8 cellular contexts compared by ENCODE assay signal in the genomic region with DNA sequence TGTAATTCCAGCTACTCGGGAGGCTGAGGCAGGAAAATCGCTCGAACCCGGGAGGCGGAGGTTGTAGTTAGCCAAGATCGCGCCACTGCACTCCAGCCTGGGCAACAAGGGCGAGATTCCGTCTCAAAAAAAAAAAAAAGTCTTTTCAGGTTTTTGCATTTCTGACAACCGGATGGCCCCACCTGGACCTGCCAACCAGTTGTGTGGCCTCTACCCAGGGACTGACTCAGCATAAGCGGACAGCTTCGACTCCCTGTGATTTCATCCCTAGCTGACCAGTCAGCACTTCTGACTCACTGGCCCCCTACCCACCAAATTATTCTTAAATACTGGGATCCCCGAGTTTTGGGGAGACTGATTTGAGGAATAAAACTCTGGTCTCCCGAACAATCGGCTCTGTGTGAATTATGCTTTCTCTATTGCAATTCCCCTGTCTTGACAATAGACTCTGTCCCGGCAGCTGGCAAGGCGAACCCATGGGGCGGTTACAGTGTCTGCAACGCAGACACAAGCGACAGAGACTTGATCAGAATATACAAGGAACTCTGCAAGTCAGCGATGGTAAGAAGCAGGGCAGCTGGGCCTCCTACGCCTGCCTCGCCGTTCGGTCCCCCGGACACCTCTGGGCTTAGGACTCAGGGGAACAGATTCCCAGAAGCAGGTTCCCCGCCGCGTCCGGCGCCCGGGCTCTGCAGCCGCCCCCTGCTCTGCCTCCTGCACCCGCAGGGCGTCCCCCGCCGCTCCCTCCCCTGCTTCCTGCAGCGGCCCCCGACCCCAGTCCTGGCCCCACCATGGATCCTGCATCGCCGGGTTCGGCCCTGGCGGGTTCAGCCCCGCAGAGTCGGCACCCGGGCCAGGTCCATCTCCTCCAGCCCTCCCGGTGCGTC. TPM values are rescaled to one million over a fixed set of nuclear protein-coding genes. Genes with fewer than 3 reads are reported as not detected.
A peak's percentile ranks its signal among the peaks of the same experiment; 100 is the strongest.
DNase-seq lines count a peak whose midpoint lies in the region; ATAC-seq, FAIRE-seq and TF ChIP-seq lines count a peak whose summit lies in the region.

No MANE protein-coding gene starts in this region.

- peak; percentile 31 for ATAC-seq in HG02884 (IDR thresholded peaks at IDR 0.05; ENCODE audit: unreplicated experiment)
- peak; percentile 50 for ATAC-seq in left lobe of liver
- peak; percentile 28 for ATAC-seq in stimulated activated naive CD8-positive, alpha-beta T cell treated with anti-CD3 and anti-CD28 coated beads, Interleukin-15, Interleukin-2, amounts not matched to agents 100 U/mL and 50 U/mL, for 24 hours

- no peak for FAIRE-seq in GM19239 (lab: Jason Lieb, UNC)

- CTCF ChIA-PET in OCI-LY7 (lab: Charles Lee; ENCODE audit: unreplicated experiment) = no interaction called here

- peaks cover 6% of the 10 kb centered on the region; the same call in 1 of the 2 replicates for H4K20me1 ChIP-seq in OCI-LY7 (ENCODE audit: insufficient read depth, low read length)

- TF ChIP-seq CTCF in OCI-LY7 (conservative IDR thresholded peaks at IDR 0.05; ENCODE audit: low read length) (no peak), cardiac fibroblast (IDR thresholded peaks at IDR 0.05; ENCODE audit: low read depth, low read length) (no peak)

- no peaks in the 10 kb centered on the region for H3K9me2 ChIP-seq in OCI-LY7 (ENCODE audit: insufficient read depth, low read length)

- peak; percentile 18 for DNase-seq in NCI-H2196 (lab: John Stamatoyannopoulos, UW; ENCODE audit: unreplicated experiment)
- DNase-seq in NCI-H2196 treated with DMSO at 0.1 percent for 48 hours (lab: John Stamatoyannopoulos, UW; ENCODE audit: unreplicated experiment) = no peak
- peak; percentile 35 for DNase-seq in OCI-LY7 (ENCODE audit: low spot score)
- DNase-seq in cardiac fibroblast (ENCODE audit: low read depth in 2 of 2) = peak in 1 of 2 donors; percentile 43
- no peak for DNase-seq in left lobe of liver (ENCODE audit: low spot score)
- no peak for DNase-seq in stimulated activated naive CD8-positive, alpha-beta T cell treated with anti-CD3 and anti-CD28 coated beads, Interleukin-15, Interleukin-2, amounts not matched to agents 100 U/mL and 50 U/mL, for 24 hours
- DNase-seq in GM19239 (ENCODE audit: insufficient read length, low spot score) = no peak

- intact Hi-C loops in OCI-LY7 (cut with micrococcal nuclease; ENCODE audit: unreplicated experiment) = loop anchor here (1.0 to 5.0 kb wide), 2 partner anchors 30 to 51 kb away; partner anchors contain the start of gene SLC25A22

- peaks cover 22% of the 10 kb centered on the region for H3K36me3 ChIP-seq in OCI-LY7 (ENCODE audit: insufficient read depth, low read length)

- H2AFZ ChIP-seq in OCI-LY7 (ENCODE audit: low read length) = peak overlapping the region; percentile 59; the same call in 1 of the 2 replicates

- BruUV-seq in OCI-LY7 (replicated peaks; lab: Mats Ljungman, UMichigan) = no TSS peak

- H3K27ac ChIP-seq in OCI-LY7 (ENCODE audit: low read depth, low read length, poor library complexity, severe bottlenecking) = peak overlapping the region; percentile 68

- peaks cover 41% of the 10 kb centered on the region for H3K79me2 ChIP-seq in OCI-LY7 (ENCODE audit: insufficient read depth, low read depth, low read length)

- no peaks in the 10 kb centered on the region for H3K9me3 ChIP-seq in OCI-LY7 (ENCODE audit: low read length)

- peak overlapping the region; percentile 79 for H3K4me2 ChIP-seq in OCI-LY7 (ENCODE audit: low read length)

- POLR2A ChIA-PET in OCI-LY7 (lab: Charles Lee) = interaction anchor here (1.2 to 1.9 kb wide), 3 partner anchors 10 to 30 kb away, joined by 5 to 7 read pairs (median 6); no protein-coding TSS in a partner anchor

- H3K4me1 ChIP-seq in OCI-LY7 (ENCODE audit: insufficient read depth, low read length, poor library complexity, severe bottlenecking) = peaks cover 22% of the 10 kb centered on the region

- H3K4me3 ChIP-seq in OCI-LY7 (ENCODE audit: low read depth, low read length, poor library complexity, severe bottlenecking) (peak overlapping the region; percentile 93), cardiac fibroblast (replicated peaks in 1 of 2; ENCODE audit: low read depth in 2 of 2, low read length in 2 of 2) (peak overlapping the region; percentile 58 to 81)

RNA-seq across cellular contexts. Expression of gene TALDO1, which starts 0.7 kb away (rescaled TPM):
- 209 and 226 TPM in 2 replicates for total RNA-seq in OCI-LY7 (2014; rRNA removed; shearing (Covaris generic))
- 172 and 195 TPM in 2 replicates for total RNA-seq in OCI-LY7 (2022)
- 147 TPM for total RNA-seq in left lobe of liver

RNA-seq across cellular contexts. Expression of gene GATD1, which starts 30.8 kb away (rescaled TPM):
- 73.3 and 109 TPM in 2 replicates for total RNA-seq in OCI-LY7 (2014; rRNA removed; shearing (Covaris generic))
- total RNA-seq in OCI-LY7 (2022) (117 and 141 TPM in 2 replicates), left lobe of liver (31.7 TPM)

RNA-seq across cellular contexts. Expression of gene EPS8L2, which starts 40.5 kb away (rescaled TPM):
- 3.8 and 4.8 TPM in 2 replicates for total RNA-seq in OCI-LY7 (2014; rRNA removed; shearing (Covaris generic))
- total RNA-seq in OCI-LY7 (2022) (7.1 and 9.3 TPM in 2 replicates), left lobe of liver (190 TPM)

RNA-seq across cellular contexts. Expression of gene CEND1, which starts 43.4 kb away (rescaled TPM):
- total RNA-seq in OCI-LY7 (2014; rRNA removed; shearing (Covaris generic)) = 17.5 and 17.6 TPM in 2 replicates
- total RNA-seq in OCI-LY7 (2022) = 25.6 and 32.5 TPM in 2 replicates
- total RNA-seq in left lobe of liver = 0.43 TPM

RNA-seq across cellular contexts. Expression of gene TMEM80, which starts 50.9 kb away (rescaled TPM):
- total RNA-seq in OCI-LY7 (2014; rRNA removed; shearing (Covaris generic)) = 52.8 and 56.8 TPM in 2 replicates
- total RNA-seq in OCI-LY7 (2022) (51.6 and 52.7 TPM in 2 replicates), left lobe of liver (16.8 TPM)

Comparison
In these comparisons a context has a peak if more than half of its experiments do, and no peak if none do; other contexts are left out.
1. DNase-seq: peak in NCI-H2196 (single experiment) and OCI-LY7 (single experiment); none in NCI-H2196 treated with DMSO at 0.1 percent for 48 hours (single experiment), left lobe of liver (single experiment), stimulated activated naive CD8-positive, alpha-beta T cell treated with anti-CD3 and anti-CD28 coated beads, Interleukin-15, Interleukin-2, amounts not matched to agents 100 U/mL and 50 U/mL, for 24 hours (single experiment) and GM19239 (single experiment).
2. RNA of gene EPS8L2, which starts 40.5 kb away (total RNA-seq): 190 TPM in left lobe of liver (single experiment); 3.8 to 9.3 TPM in OCI-LY7; every median in the first group is over 10 times any median in the second.
3. Peak in every context shown above with its lines, with median percentiles within 50 percentile points of each other: ATAC-seq.